16 cellular contexts compared by ENCODE assay signal in genomic region chr10:63549810-63550209, GRCh38. TPM values are rescaled to one million over a fixed set of nuclear protein-coding genes. Genes with fewer than 3 reads are reported as not detected.
DNase-seq lines count a peak whose midpoint lies in the region; ATAC-seq and TF ChIP-seq lines count a peak whose summit lies in the region.
"Had no signal": no experiment of that assay in that cellular context is flagged by ENCODE, and none has a peak within 500 bp of the region (broad histone marks: within the 10 kb centered on the region; RNA-seq: fewer than 3 reads in every experiment).

No MANE protein-coding gene starts in this region.

- H3K4me1 Mint-ChIP-seq in activated T-cell treated with anti-CD3 and anti-CD28 coated beads, Interleukin-2, amount 50 U/mL, for 24 hours (ENCODE audit: low read depth), result peaks cover 24% of the 10 kb centered on the region
- H3K4me1 Mint-ChIP-seq in brain, result peaks cover 17% of the 10 kb centered on the region
- peaks cover 5% of the 10 kb centered on the region for H3K4me1 Mint-ChIP-seq in nephron

- no peak overlapping the region for H2BK5ac ChIP-seq in IMR-90 (ENCODE audit: low read depth, low read length, poor library complexity, severe bottlenecking)

- no peak overlapping the region for H2BK20ac ChIP-seq in IMR-90 (ENCODE audit: low read depth, low read length)

- no peak overlapping the region for H4K8ac ChIP-seq in IMR-90 (ENCODE audit: low read depth in 2 of 2, low read length in 2 of 2)

- 70% methylated on average over 2 of the region's 3 CpGs; no CpG with 5 or more reads in 1 of the 2 experiments for whole genome bisulfite sequencing in IMR-90 (ENCODE audit: extremely low coverage in 2 of 2, insufficient read length in 1 of 2), 2 experiments

- no peak overlapping the region for H3K9ac ChIP-seq in IMR-90 (ENCODE audit: low read depth, low read length)
- H3K9ac ChIP-seq: BLaER1 had no signal

- dilution Hi-C loops in IMR-90 (cut with HindIII; ENCODE audit: low sequenced_read_pairs, unreplicated experiment), result no loop called here

- H3K27ac Mint-ChIP-seq in activated T-cell treated with anti-CD3 and anti-CD28 coated beads, Interleukin-2, amount 50 U/mL, for 24 hours, result peak overlapping the region; percentile 5
- peak overlapping the region in 3 of 5 experiments; percentile 8 to 57 (median 29) for H3K27ac Mint-ChIP-seq in brain
- H3K27ac Mint-ChIP-seq in nephron, result peak overlapping the region in 2 of 3 experiments; percentile 1 to 71
- H3K27ac Mint-ChIP-seq: IgD-negative memory B cell had no signal

- no peaks in the 10 kb centered on the region for H3K27me3 ChIP-seq in IMR-90 (ENCODE audit: control insufficient read depth, insufficient read depth, low read length)
- H3K27me3 ChIP-seq: BLaER1 had no signal

- no peak overlapping the region for H4K5ac ChIP-seq in IMR-90 (ENCODE audit: low read depth, low read length)

- H3K56ac ChIP-seq in IMR-90 (ENCODE audit: extremely low read depth, insufficient read depth, low read length), result no peak overlapping the region

- H3K14ac ChIP-seq in IMR-90 (replicated peaks; ENCODE audit: low read depth, low read length), result no peak overlapping the region

- H2BK15ac ChIP-seq in IMR-90 (ENCODE audit: low read depth, low read length), result no peak overlapping the region

- ATAC-seq in IMR-90 (ENCODE audit: low read depth) (no peak), HG02610 (IDR thresholded peaks at IDR 0.05; ENCODE audit: unreplicated experiment) (no peak)
- ATAC-seq: HCT116 had no signal

- no peak overlapping the region for H2BK120ac ChIP-seq in IMR-90 (ENCODE audit: low read depth, low read length)

- no peak for TF ChIP-seq RAD21 in IMR-90 (IDR thresholded peaks at IDR 0.05; ENCODE audit: low read length)

- no peak for TF ChIP-seq POLR2A in IMR-90 (IDR thresholded peaks at IDR 0.05; ENCODE audit: low read depth, low read length)

- H3K18ac ChIP-seq in IMR-90 (ENCODE audit: low read depth, low read length), result no peak overlapping the region

- H4K20me1 ChIP-seq in IMR-90 (ENCODE audit: insufficient read depth, low read length), result no peaks in the 10 kb centered on the region

- no TSS peak for BruUV-seq in IMR-90 (replicated peaks; lab: Mats Ljungman, UMichigan)

- H3K27ac ChIP-seq in IMR-90 (ENCODE audit: insufficient read depth, low read length), result no peak overlapping the region
- H3K27ac ChIP-seq: BLaER1 had no signal

- in situ Hi-C loops in IMR-90 (cut with MboI; ENCODE audit: low sequenced_read_pairs), result no loop called here

- H3K4me1 ChIP-seq in IMR-90 (ENCODE audit: control insufficient read depth, insufficient read depth, low read length), result peaks cover 8% of the 10 kb centered on the region

- peaks cover 13 to 51% of the 10 kb centered on the region in 2 experiments for H3K79me1 ChIP-seq in IMR-90 (ENCODE audit: low read depth in 1 of 2, low read length in 2 of 2)

- no peak overlapping the region for H2AFZ ChIP-seq in IMR-90 (replicated peaks; ENCODE audit: low read length, poor library complexity)

- H3K4me3 ChIP-seq in IMR-90 (ENCODE audit: insufficient read depth, low read depth, low read length), result no peak overlapping the region
- H3K4me3 ChIP-seq: BLaER1 had no signal

- H3K36me3 ChIP-seq in IMR-90 (ENCODE audit: control insufficient read depth, insufficient read depth, low read length), result no peaks in the 10 kb centered on the region; the same call in 1 of the 2 replicates

- H4K91ac ChIP-seq in IMR-90 (ENCODE audit: insufficient read depth, low read depth, low read length), result no peak overlapping the region

- no peak overlapping the region for H3K23ac ChIP-seq in IMR-90 (ENCODE audit: low read depth, low read length)

- TF ChIP-seq CTCF in IMR-90 (conservative IDR thresholded peaks at IDR 0.05; ENCODE audit: low read depth, low read length), result no peak
- TF ChIP-seq CTCF in brain (conservative IDR thresholded peaks at IDR 0.05), result no peak
- TF ChIP-seq CTCF in nephron (IDR thresholded peaks at IDR 0.05; ENCODE audit: unreplicated experiment in 3 of 3), result no peak

- H2AK5ac ChIP-seq in IMR-90 (ENCODE audit: low read depth, low read length), result no peak overlapping the region

- POLR2A ChIA-PET in IMR-90 (lab: Charles Lee; ENCODE audit: unreplicated experiment), result no interaction called here

- H2AK9ac ChIP-seq in IMR-90 (replicated peaks; ENCODE audit: low read depth, low read length, poor library complexity), result no peak overlapping the region

- CTCF ChIA-PET in IMR-90 (lab: Yijun Ruan, JAX), result no interaction called here

- no peak overlapping the region for H3K4ac ChIP-seq in IMR-90 (ENCODE audit: low read depth, low read length)

- no peaks in the 10 kb centered on the region for H3K9me3 ChIP-seq in IMR-90 (ENCODE audit: control insufficient read depth, insufficient read depth, low read length)

- H3K9me1 ChIP-seq in IMR-90 (ENCODE audit: insufficient read depth, low read length), result no peaks in the 10 kb centered on the region; the same call in 1 of the 2 replicates

- no peak for DNase-seq in activated T-cell treated with anti-CD3 and anti-CD28 coated beads, Interleukin-2, amount 50 U/mL, for 24 hours
- DNase-seq in activated T-cell treated with anti-CD3 and anti-CD28 coated beads, Interleukin-2, amount 50 U/mL, for 48 hours, result no peak
- DNase-seq in IMR-90, result peak; percentile 10
- DNase-seq in stimulated activated CD4-positive, alpha-beta T cell treated with anti-CD3 and anti-CD28 coated beads, Interleukin-1b, Interleukin-23, amount 100 ng/mL, for 48 hours, result no peak
- DNase-seq in activated CD4-positive, alpha-beta T cell treated with anti-CD3 and anti-CD28 coated beads for 1 hour, result no peak
- DNase-seq: 8988T; AML-193; CD4-positive, CD25-positive, alpha-beta regulatory T cell; DND-41; GF-D8 had no signal

- H3K27me3 Mint-ChIP-seq in activated T-cell treated with anti-CD3 and anti-CD28 coated beads, Interleukin-2, amount 50 U/mL, for 24 hours, result no peaks in the 10 kb centered on the region
- H3K27me3 Mint-ChIP-seq in brain (no peaks in the 10 kb centered on the region), nephron (ENCODE audit: low read depth) (no peaks in the 10 kb centered on the region)
- H3K27me3 Mint-ChIP-seq: IgD-negative memory B cell had no signal

- intact Hi-C loops in IMR-90 (cut with micrococcal nuclease), result no loop called here

- H3K36me3 Mint-ChIP-seq in activated T-cell treated with anti-CD3 and anti-CD28 coated beads, Interleukin-2, amount 50 U/mL, for 24 hours (ENCODE audit: low read depth), result peaks cover 15% of the 10 kb centered on the region
- H3K36me3 Mint-ChIP-seq in brain (peaks cover 36% of the 10 kb centered on the region), nephron (ENCODE audit: low read depth) (peaks cover 32% of the 10 kb centered on the region)

- H3K4me2 ChIP-seq in IMR-90 (ENCODE audit: low read depth, low read length), result no peak overlapping the region
- H3K4me2 ChIP-seq: BLaER1 had no signal

- no peaks in the 10 kb centered on the region for H3K9me3 Mint-ChIP-seq in activated T-cell treated with anti-CD3 and anti-CD28 coated beads, Interleukin-2, amount 50 U/mL, for 24 hours
- H3K9me3 Mint-ChIP-seq in brain (peaks cover 0 to 3% (median 0%) of the 10 kb centered on the region in 5 experiments), nephron (no peaks in the 10 kb centered on the region)
- H3K9me3 Mint-ChIP-seq: CD4-positive, CD25-positive, alpha-beta regulatory T cell; IgD-negative memory B cell had no signal

- H3K4me3 Mint-ChIP-seq in activated T-cell treated with anti-CD3 and anti-CD28 coated beads, Interleukin-2, amount 50 U/mL, for 24 hours, result no peak overlapping the region
- no peak overlapping the region for H3K4me3 Mint-ChIP-seq in brain
- no peak overlapping the region for H3K4me3 Mint-ChIP-seq in nephron
- H3K4me3 Mint-ChIP-seq: CD4-positive, CD25-positive, alpha-beta regulatory T cell; IgD-negative memory B cell had no signal

TF ChIP-seq in IMR-90, 13 proteins besides CTCF, POLR2A, EP300 and RAD21:
- TF ChIP-seq NFE2L2 (IDR thresholded peaks at IDR 0.05; ENCODE audit: low read depth, low read length) (no peak), SMC3 (IDR thresholded peaks at IDR 0.05; ENCODE audit: low read depth, low read length) (no peak), BHLHE40 (IDR thresholded peaks at IDR 0.05; ENCODE audit: low read depth, low read length) (no peak), CEBPB (IDR thresholded peaks at IDR 0.05; ENCODE audit: low read depth, low read length) (no peak), RFX5 (IDR thresholded peaks at IDR 0.05; ENCODE audit: low read depth, low read length) (no peak), MAZ (IDR thresholded peaks at IDR 0.05; ENCODE audit: borderline replicate concordance, low read depth, low read length) (no peak), MAFK (IDR thresholded peaks at IDR 0.05; ENCODE audit: low read depth, low read length) (no peak), RCOR1 (IDR thresholded peaks at IDR 0.05; ENCODE audit: insufficient replicate concordance, low read length) (no peak), CHD1 (IDR thresholded peaks at IDR 0.05; ENCODE audit: low read depth, low read length) (no peak), MXI1 (IDR thresholded peaks at IDR 0.05; ENCODE audit: borderline replicate concordance, low read depth, low read length) (no peak), FOS (IDR thresholded peaks at IDR 0.05; ENCODE audit: low read depth, low read length) (no peak), USF2 (IDR thresholded peaks at IDR 0.05; ENCODE audit: low read depth, low read length) (no peak)
- TF ChIP-seq, protein P1, sequence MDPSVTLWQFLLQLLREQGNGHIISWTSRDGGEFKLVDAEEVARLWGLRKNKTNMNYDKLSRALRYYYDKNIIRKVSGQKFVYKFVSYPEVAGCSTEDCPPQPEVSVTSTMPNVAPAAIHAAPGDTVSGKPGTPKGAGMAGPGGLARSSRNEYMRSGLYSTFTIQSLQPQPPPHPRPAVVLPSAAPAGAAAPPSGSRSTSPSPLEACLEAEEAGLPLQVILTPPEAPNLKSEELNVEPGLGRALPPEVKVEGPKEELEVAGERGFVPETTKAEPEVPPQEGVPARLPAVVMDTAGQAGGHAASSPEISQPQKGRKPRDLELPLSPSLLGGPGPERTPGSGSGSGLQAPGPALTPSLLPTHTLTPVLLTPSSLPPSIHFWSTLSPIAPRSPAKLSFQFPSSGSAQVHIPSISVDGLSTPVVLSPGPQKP (IDR thresholded peaks at IDR 0.05; ENCODE audit: borderline replicate concordance, low read depth, low read length), result no peak

RNA-seq across cellular contexts. Expression of gene REEP3, which starts 28.6 kb away (rescaled TPM):
- 28.9 and 48.6 TPM in 2 replicates for total RNA-seq in IMR-90 (2012; rRNA removed)
- polyA plus RNA-seq in IMR-90 (2012; rRNA removed) (9.2 and 11.7 TPM in 2 replicates), brain (ENCODE audit: insufficient read depth, low read depth, low replicate concordance) (6.4 TPM)
- 3.6 and 4.4 TPM in 2 replicates for polyA plus RNA-seq in IMR-90 (2012; cell fraction: cytosol; rRNA removed)
- polyA plus RNA-seq in IMR-90 (2012; cell fraction: nucleus; rRNA removed; ENCODE audit: low replicate concordance), result 1.0 and 4.6 TPM in 2 replicates
